In the genomic region with DNA sequence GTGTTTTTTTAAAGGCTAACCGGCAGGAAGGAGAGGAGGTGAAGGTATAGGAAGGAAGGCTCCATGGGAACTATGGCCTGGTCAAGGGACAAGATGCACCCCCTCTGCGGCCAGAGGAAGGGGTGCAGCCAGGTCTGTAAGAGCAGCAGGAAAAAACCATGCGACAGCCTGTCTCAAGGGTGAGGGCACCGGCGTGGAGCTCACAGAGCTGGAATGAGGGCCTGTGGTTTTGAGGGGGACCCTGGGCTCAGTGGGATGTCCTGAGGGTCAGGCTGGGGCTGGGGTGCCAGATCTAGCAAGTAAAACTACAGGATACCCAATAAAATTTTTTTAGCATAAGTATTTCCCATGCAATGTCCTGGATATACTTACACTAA, we compare ENCODE assay signal across 8 cellular contexts. TPM values are rescaled to one million over a fixed set of nuclear protein-coding genes. Genes with fewer than 3 reads are reported as not detected.
DNase-seq lines count a peak whose midpoint lies in the region; ATAC-seq and TF ChIP-seq lines count a peak whose summit lies in the region.

No MANE protein-coding gene starts in this region.

- ATAC-seq in GM21381 (IDR thresholded peaks at IDR 0.05; ENCODE audit: unreplicated experiment): no peak

- H3K4me3 ChIP-seq in parathyroid adenoma (ENCODE audit: low read depth, low read length): peak overlapping the region; percentile 99

- peaks cover 3% of the 10 kb centered on the region for H3K4me1 ChIP-seq in parathyroid adenoma

- H3K4me3 Mint-ChIP-seq in Calu3 (ENCODE audit: low read depth, unreplicated experiment): peak overlapping the region; percentile 80

- no peaks in the 10 kb centered on the region for H3K79me2 ChIP-seq in parathyroid adenoma

- peaks cover 27% of the 10 kb centered on the region for H3K27me3 Mint-ChIP-seq in Calu3 (ENCODE audit: unreplicated experiment)

- no peaks in the 10 kb centered on the region for H3K9me3 Mint-ChIP-seq in Calu3 (ENCODE audit: low read depth, unreplicated experiment)

- H3K36me3 ChIP-seq in parathyroid adenoma (ENCODE audit: control insufficient read depth, insufficient read depth, low read length): no peaks in the 10 kb centered on the region

- H3K27ac Mint-ChIP-seq in Calu3 (ENCODE audit: unreplicated experiment): peak overlapping the region; percentile 19

- peak overlapping the region; percentile 74 for H3K9ac ChIP-seq in parathyroid adenoma

- H3K9me3 ChIP-seq in parathyroid adenoma (ENCODE audit: control insufficient read depth, low read length): no peaks in the 10 kb centered on the region

- H3K27ac ChIP-seq in epithelial cell of prostate (peak overlapping the region; percentile 74), parathyroid adenoma (peak overlapping the region; percentile 91)

- no TSS peak for BruUV-seq in Calu3 (replicated peaks; lab: Mats Ljungman, UMichigan)

- intact Hi-C loops in Calu3 (cut with micrococcal nuclease; ENCODE audit: unreplicated experiment): no loop called here

- peak overlapping the region; percentile 95 for H2AFZ ChIP-seq in parathyroid adenoma

- no peaks in the 10 kb centered on the region for H3K27me3 ChIP-seq in parathyroid adenoma (ENCODE audit: control insufficient read depth, insufficient read depth, low read length)

- CTCF ChIA-PET in Calu3 (lab: Charles Lee): no interaction called here

- H3K36me3 Mint-ChIP-seq in Calu3 (ENCODE audit: insufficient read depth, unreplicated experiment): peaks cover 51% of the 10 kb centered on the region

- H3K4me1 Mint-ChIP-seq in Calu3 (ENCODE audit: low read depth, unreplicated experiment): peaks cover 28% of the 10 kb centered on the region

- DNase-seq in Calu3 (no peak), RPMI8226 (peak; percentile 34), epithelial cell of prostate (ENCODE audit: low read depth, low spot score) (no peak), MV-4-11 (lab: John Stamatoyannopoulos, UW) (no peak)
- no peak for DNase-seq in stimulated activated CD4-positive, alpha-beta T cell treated with anti-CD3 and anti-CD28 coated beads, Interleukin-4, amount 100 ng/mL, for 1 hour
- DNase-seq in activated CD4-positive, alpha-beta T cell treated with anti-CD3 and anti-CD28 coated beads, Interleukin-2, amount 50 U/mL, for 4 hours: no peak

- peak overlapping the region; percentile 96 for H3K4me2 ChIP-seq in parathyroid adenoma (ENCODE audit: low read length)

- TF ChIP-seq CTCF in Calu3 (IDR thresholded peaks at IDR 0.05; ENCODE audit: unreplicated experiment) (no peak), parathyroid adenoma (IDR thresholded peaks at IDR 0.05) (no peak)

RNA-seq across cellular contexts. Expression of a gene that starts 0.5 kb away (rescaled TPM):
- total RNA-seq in Calu3 (2022): 58.0 and 59.7 TPM in 2 replicates

RNA-seq across cellular contexts. Expression of a gene that starts 5.9 kb away (rescaled TPM):
- 15.8 and 17.3 TPM in 2 replicates for total RNA-seq in Calu3 (2022)

RNA-seq across cellular contexts. Expression of a gene that starts 8.3 kb away (rescaled TPM):
- 1.4 and 2.6 TPM in 2 replicates for total RNA-seq in Calu3 (2022)

RNA-seq across cellular contexts. Expression of a gene that starts 9.9 kb away (rescaled TPM):
- total RNA-seq in Calu3 (2022): 45.0 and 49.6 TPM in 2 replicates

RNA-seq across cellular contexts. Expression of a gene that starts 18.7 kb away (rescaled TPM):
- total RNA-seq in Calu3 (2022): 35.4 and 36.5 TPM in 2 replicates
